10 cellular contexts compared by ENCODE assay signal in the genomic region with DNA sequence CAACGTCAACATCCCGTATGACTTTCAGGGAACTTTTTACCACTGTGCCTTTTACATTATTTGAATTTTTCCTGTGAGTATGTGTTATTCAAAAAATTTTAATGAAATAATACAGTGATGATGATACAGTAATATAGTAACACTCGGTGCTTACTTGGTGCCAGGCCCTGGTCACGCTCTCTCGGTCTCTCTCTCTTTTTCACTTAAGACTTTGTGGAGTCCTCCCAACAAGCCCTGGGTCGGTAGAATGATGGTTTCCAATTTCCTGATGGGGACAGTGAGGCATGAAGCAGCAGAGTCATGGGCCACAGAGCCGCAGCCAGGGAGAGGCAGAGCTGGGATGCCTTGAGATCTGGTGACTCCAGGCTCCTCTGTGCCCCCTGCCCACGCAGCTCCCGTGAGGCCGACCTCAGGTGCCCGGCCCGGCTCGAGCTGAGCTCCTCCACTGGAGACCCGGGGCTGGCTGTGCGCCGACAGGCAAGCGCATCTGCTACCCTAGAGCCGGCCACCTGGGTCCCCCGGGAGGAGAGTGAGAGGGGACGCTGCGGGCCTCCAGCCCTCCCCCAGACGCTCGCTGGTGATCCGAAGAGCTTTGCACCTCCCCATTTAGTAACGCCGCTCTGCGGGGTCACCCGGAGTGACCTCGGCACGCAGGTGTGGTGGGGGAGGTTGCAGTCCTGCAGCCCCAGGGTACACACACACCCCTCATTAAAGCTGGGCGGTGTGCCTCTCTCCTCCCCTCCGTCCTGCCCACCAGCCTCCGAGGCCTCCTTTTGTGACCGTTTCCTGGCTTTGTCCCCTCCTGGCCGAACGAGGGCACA. TPM values are rescaled to one million over a fixed set of nuclear protein-coding genes. Genes with fewer than 3 reads are reported as not detected.
A peak's percentile ranks its signal among the peaks of the same experiment; 100 is the strongest.
DNase-seq lines count a peak whose midpoint lies in the region; ATAC-seq and TF ChIP-seq lines count a peak whose summit lies in the region.
"Had no signal": no experiment of that assay in that cellular context is flagged by ENCODE, and none has a peak within 500 bp of the region (broad histone marks: within the 10 kb centered on the region; RNA-seq: fewer than 3 reads in every experiment).

No MANE protein-coding gene starts in this region.

- no peak overlapping the region for H3K27ac Mint-ChIP-seq in T-cell
- H3K27ac Mint-ChIP-seq: IgD-negative memory B cell had no signal

- peak overlapping the region; percentile 71 for H2AFZ ChIP-seq in PC-9

- H3K9me2 ChIP-seq in PC-9 (ENCODE audit: insufficient read depth) = no peaks in the 10 kb centered on the region

- TF ChIP-seq CTCF in PC-9 (conservative IDR thresholded peaks at IDR 0.05) = no peak
- no peak for TF ChIP-seq CTCF in retinal pigment epithelial cell (conservative IDR thresholded peaks at IDR 0.05; ENCODE audit: low read depth, low read length)

- H3K9me3 Mint-ChIP-seq in T-cell = no peaks in the 10 kb centered on the region
- H3K9me3 Mint-ChIP-seq: IgD-negative memory B cell had no signal

- H3K27me3 Mint-ChIP-seq in T-cell = peaks cover 21 to 43% of the 10 kb centered on the region in 2 donors

- H3K27me3 ChIP-seq in PC-9 (ENCODE audit: insufficient read depth, low read depth) = no peaks in the 10 kb centered on the region

- DNase-seq in GM04504 (ENCODE audit: low read depth) = peak; percentile 76
- peak; percentile 89 to 94 for DNase-seq in PC-9
- DNase-seq in fibroblast of peridontal ligament (ENCODE audit: extremely low read depth) = peak; percentile 89
- peak; percentile 68 for DNase-seq in retinal pigment epithelial cell (ENCODE audit: low read depth)
- no peak for DNase-seq in head of caudate nucleus
- no peak for DNase-seq in activated CD4-positive, alpha-beta T cell treated with anti-CD3 and anti-CD28 coated beads for 1 hour
- DNase-seq in T-cell = no peak

- CTCF ChIA-PET in PC-9 (lab: Charles Lee) = interaction anchor here (0.7 kb wide), 1 partner anchor 32 kb away, joined by 9 read pairs; no protein-coding TSS in a partner anchor
- CTCF ChIA-PET in T-cell (lab: Charles Lee) = no interaction called here

- POLR2A ChIA-PET in PC-9 (lab: Charles Lee; ENCODE audit: unreplicated experiment) (interaction anchor here (0.6 to 1.0 kb wide), 6 partner anchors 23 to 88 kb away, joined by 3 to 6 read pairs (median 4); partner anchors contain the start of genes FIZ1 and ISOC2), T-cell (lab: Charles Lee) (no interaction called here)

- no peak overlapping the region for H3K4me3 Mint-ChIP-seq in T-cell

- peaks cover 63% of the 10 kb centered on the region for H3K4me1 ChIP-seq in PC-9 (replicated peaks; ENCODE audit: insufficient read depth)

- H3K4me3 ChIP-seq in PC-9 = peak overlapping the region; percentile 54
- H3K4me3 ChIP-seq in retinal pigment epithelial cell (ENCODE audit: low read length) = peak overlapping the region; percentile 4

- no peak for ATAC-seq in T-cell (replicated peaks in 1 of 4)
- no peak for ATAC-seq in GM21515 (IDR thresholded peaks at IDR 0.05; ENCODE audit: unreplicated experiment)

- no peaks in the 10 kb centered on the region for H3K4me1 Mint-ChIP-seq in T-cell

- no peaks in the 10 kb centered on the region for H3K36me3 Mint-ChIP-seq in T-cell
- H3K36me3 Mint-ChIP-seq: IgD-negative memory B cell had no signal

- H3K27ac ChIP-seq in PC-9 = peak overlapping the region; percentile 96
- H3K27ac ChIP-seq: dorsolateral prefrontal cortex had no signal

- BruUV-seq in PC-9 (replicated peaks; lab: Mats Ljungman, UMichigan) = TSS peak; percentile 89

- H3F3A ChIP-seq in PC-9 (ENCODE audit: insufficient read depth, low read depth) = peaks cover 60% of the 10 kb centered on the region

- H3K4me2 ChIP-seq in PC-9 = peak overlapping the region; percentile 85

- intact Hi-C loops in PC-9 (cut with micrococcal nuclease; ENCODE audit: unreplicated experiment) (loop anchor here (1.0 to 5.0 kb wide), 3 partner anchors 33 to 72 kb away; partner anchors contain the start of gene ZNF628), head of caudate nucleus (cut with DNase I) (no loop called here)

- H3K36me3 ChIP-seq in PC-9 (ENCODE audit: low read depth) = no peaks in the 10 kb centered on the region

- H4K20me1 ChIP-seq in PC-9 (ENCODE audit: insufficient read depth) = no peaks in the 10 kb centered on the region

- H3K79me2 ChIP-seq in PC-9 (ENCODE audit: low read depth) = peaks cover 7% of the 10 kb centered on the region; the same call in 1 of the 2 replicates

- H3K9me3 ChIP-seq in PC-9 (ENCODE audit: insufficient read depth, low read depth) = no peaks in the 10 kb centered on the region

RNA-seq across cellular contexts. Expression of gene SBK3, which starts 4.4 kb away (rescaled TPM):
- total RNA-seq in PC-9 (2021) (41.4 and 45.0 TPM in 2 replicates), T-cell (not detected)

RNA-seq across cellular contexts. Expression of gene SBK2, which starts 12.8 kb away (rescaled TPM):
- total RNA-seq in PC-9 (2021) = 3.5 and 3.9 TPM in 2 replicates
- not detected for total RNA-seq in T-cell
- total RNA-seq: dorsolateral prefrontal cortex had no signal

RNA-seq across cellular contexts. Expression of gene ZNF579, which starts 30.9 kb away (rescaled TPM):
- 49.0 TPM in 2 replicates for total RNA-seq in PC-9 (2021)
- 10 to 100 TPM in 3 of 5 donors, 1 to 10 TPM in 2; 5.4 to 13.3 (median 10.0) TPM for total RNA-seq in T-cell

RNA-seq across cellular contexts. Expression of gene FIZ1, which starts 49.6 kb away (rescaled TPM):
- total RNA-seq in PC-9 (2021) (25.2 and 25.4 TPM in 2 replicates), T-cell (10 to 100 TPM in 4 of 5 donors, 1 to 10 TPM in 1; 9.8 to 27.7 (median 19.0) TPM)

RNA-seq across cellular contexts. Expression of gene ZNF524, which starts 50.4 kb away (rescaled TPM):
- total RNA-seq in PC-9 (2021) (30.0 and 37.0 TPM in 2 replicates), T-cell (10 to 100 TPM; 14.9 to 42.2 (median 33.4) TPM)

Comparison
In these comparisons a context has a peak if more than half of its experiments do, and no peak if none do; other contexts are left out.
1. DNase-seq: peak in GM04504 (single experiment), PC-9 (2 of 2), fibroblast of peridontal ligament (single experiment) and retinal pigment epithelial cell (single experiment); none in head of caudate nucleus (0 of 42), activated CD4-positive, alpha-beta T cell treated with anti-CD3 and anti-CD28 coated beads for 1 hour (single experiment) and T-cell (0 of 34).
2. RNA of gene SBK3, which starts 4.4 kb away (total RNA-seq): 41.4 to 45.0 TPM in PC-9; not detected in T-cell; every median in the first group is over 10 times any median in the second.